ENCODE assay signal across 8 cellular contexts in genomic region chr5:140725799-140726471, GRCh38. TPM values are rescaled to one million over a fixed set of nuclear protein-coding genes. Genes with fewer than 3 reads are reported as not detected.
A peak's percentile ranks its signal among the peaks of the same experiment; 100 is the strongest.
DNase-seq lines count a peak whose midpoint lies in the region; TF ChIP-seq lines count a peak whose summit lies in the region.

No MANE protein-coding gene starts in this region.

- no peaks in the 10 kb centered on the region for H3K4me1 ChIP-seq in liver (ENCODE audit: control insufficient read depth in 4 of 4, insufficient read depth in 4 of 4, low read length in 3 of 4)

- no peak overlapping the region for H3K27ac ChIP-seq in liver (ENCODE audit: low read depth in 1 of 2, low read length in 2 of 2)

- DNase-seq in GM04503 (ENCODE audit: low read depth): peak; percentile 87
- DNase-seq in H4 (ENCODE audit: low spot score): peak; percentile 92
- peak; percentile 96 for DNase-seq in M059J (ENCODE audit: low read depth)
- DNase-seq in activated CD4-positive, alpha-beta T cell treated with anti-CD3 and anti-CD28 coated beads for 24 hours (ENCODE audit: low read depth in 2 of 2): peak; percentile 65 to 70
- DNase-seq in cerebellum (ENCODE audit: low spot score): peak; percentile 35
- DNase-seq in stimulated activated CD8-positive, alpha-beta memory T cell treated with anti-CD3 and anti-CD28 coated beads, Interleukin-15, amount 100 ng/mL, for 4 hours (ENCODE audit: low read depth in 2 of 2): peak; percentile 24 to 47
- no peak for DNase-seq in NCI-H1436 (lab: John Stamatoyannopoulos, UW)

- H3K4me3 ChIP-seq in liver (ENCODE audit: low read depth in 1 of 3, low read length in 3 of 3): no peak overlapping the region

- H3K27me3 ChIP-seq in liver (ENCODE audit: control insufficient read depth in 4 of 4, insufficient read depth in 4 of 4, low read length in 3 of 4): no peaks in the 10 kb centered on the region

- WGBS in liver: 10% methylated on average over 23 of the region's 23 CpGs

- TF ChIP-seq RAD21 in liver (IDR thresholded peaks at IDR 0.05): peak in 1 of 2 donors; percentile 5

- no peak overlapping the region for H3K9ac ChIP-seq in liver (ENCODE audit: low read depth in 1 of 2, low read length in 2 of 2)

- TF ChIP-seq CTCF in liver (IDR thresholded peaks at IDR 0.05; ENCODE audit: low read depth, low read length, missing input control): no peak

- no peaks in the 10 kb centered on the region for H3K9me3 ChIP-seq in liver (ENCODE audit: control insufficient read depth in 4 of 4, low read length in 3 of 4)

- H3K36me3 ChIP-seq in liver (ENCODE audit: control insufficient read depth in 4 of 4, insufficient read depth in 3 of 4, low read depth in 1 of 4, low read length in 3 of 4): no peaks in the 10 kb centered on the region

TF ChIP-seq in liver, 16 proteins besides CTCF, POLR2A, EP300 and RAD21:
- peak in 1 of 2 donors; percentile 21 for TF ChIP-seq EGR1 (IDR thresholded peaks at IDR 0.05; ENCODE audit: low read depth in 2 of 2)
- TF ChIP-seq YY1 (IDR thresholded peaks at IDR 0.05): peak; percentile 49
- TF ChIP-seq JUND (IDR thresholded peaks at IDR 0.05): peak in 1 of 2 donors; percentile 36
- TF ChIP-seq NR2F2 (IDR thresholded peaks at IDR 0.05): no peak
- no peak for TF ChIP-seq FOXA2 (IDR thresholded peaks at IDR 0.05)
- peak; percentile 98 for TF ChIP-seq REST (IDR thresholded peaks at IDR 0.05)
- peak; percentile 99 for TF ChIP-seq ATF3 (IDR thresholded peaks at IDR 0.05)

RNA-seq across cellular contexts. Expression of gene ZMAT2, which starts 25.7 kb away (rescaled TPM):
- total RNA-seq in H4 (2014; rRNA removed; shearing (Covaris generic)): 73.5 and 95.8 TPM in 2 replicates
- total RNA-seq in M059J (2014; rRNA removed; shearing (Covaris generic)): 68.0 and 71.3 TPM in 2 replicates
- total RNA-seq in cerebellum: 23.8 TPM
- 10 to 100 TPM; 16.4 to 27.5 TPM for total RNA-seq in liver
- polyA plus RNA-seq in liver: 10 to 100 TPM; 14.5 to 34.3 TPM

RNA-seq across cellular contexts. Expression of gene HARS2, which starts 34.7 kb away (rescaled TPM):
- total RNA-seq in H4 (2014; rRNA removed; shearing (Covaris generic)): 49.2 and 52.6 TPM in 2 replicates
- total RNA-seq in M059J (2014; rRNA removed; shearing (Covaris generic)): 29.6 and 36.7 TPM in 2 replicates
- total RNA-seq in cerebellum (26.4 TPM), liver (10 to 100 TPM; 10.8 to 16.3 TPM)
- polyA plus RNA-seq in liver: 10 to 100 TPM in 1 of 2 donors, 1 to 10 TPM in 1; 8.6 to 10.7 TPM

RNA-seq across cellular contexts. Expression of gene HARS1, which starts 34.8 kb away (rescaled TPM):
- 52.1 and 53.6 TPM in 2 replicates for total RNA-seq in H4 (2014; rRNA removed; shearing (Covaris generic))
- 36.8 and 58.1 TPM in 2 replicates for total RNA-seq in M059J (2014; rRNA removed; shearing (Covaris generic))
- total RNA-seq in cerebellum: 41.7 TPM
- 10 to 100 TPM; 31.2 to 57.1 TPM for total RNA-seq in liver
- 10 to 100 TPM; 33.3 to 41.3 TPM for polyA plus RNA-seq in liver

RNA-seq across cellular contexts. Expression of gene DND1, which starts 52.6 kb away (rescaled TPM):
- total RNA-seq in H4 (2014; rRNA removed; shearing (Covaris generic)): 0.37 TPM in 1 of 2 replicates, not detected in the other
- 0.44 TPM in 1 of 2 replicates, not detected in the other for total RNA-seq in M059J (2014; rRNA removed; shearing (Covaris generic))
- 0.73 TPM for total RNA-seq in cerebellum
- under 1 TPM; 0.37 to 0.92 TPM for total RNA-seq in liver
- under 1 TPM in 1 of 2 donors, not detected in 1; 0.29 TPM for polyA plus RNA-seq in liver
